25 cellular contexts compared by ENCODE assay signal in the genomic region with DNA sequence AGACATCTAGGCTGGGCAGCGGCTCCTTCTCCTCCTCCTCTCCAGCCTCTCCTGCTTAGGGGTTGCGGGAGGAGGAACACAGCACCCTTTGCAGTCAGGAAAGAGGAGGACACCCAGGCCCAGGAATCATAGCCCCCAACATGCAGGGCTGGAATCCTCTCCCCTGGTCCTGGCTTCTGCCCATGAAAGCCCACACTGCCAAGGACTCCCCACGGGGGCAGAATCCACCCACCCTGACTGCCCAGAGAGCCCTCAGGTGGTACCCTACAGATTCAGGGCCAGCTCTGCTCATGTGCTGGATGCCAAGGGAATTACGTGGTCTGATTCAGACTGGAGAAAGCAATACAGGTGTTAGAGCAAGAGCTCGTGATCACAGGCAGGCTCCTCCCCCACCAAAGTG. TPM values are rescaled to one million over a fixed set of nuclear protein-coding genes. Genes with fewer than 3 reads are reported as not detected.
"Had no signal": no experiment of that assay in that cellular context is flagged by ENCODE, and none has a peak within 500 bp of the region (broad histone marks: within the 10 kb centered on the region; RNA-seq: fewer than 3 reads in every experiment).

No MANE protein-coding gene starts in this region.

- FAIRE-seq: HepG2, RCC 7860 had no signal

- ATAC-seq: HepG2 had no signal

- H3K4me2 ChIP-seq: KMS-11, SK-N-SH had no signal

- H3K9me3 ChIP-seq: SK-N-SH had no signal

- H3K9ac ChIP-seq: KMS-11, SK-N-SH had no signal

- H3K27ac ChIP-seq: KMS-11 had no signal

- DNase-seq: IMR-90, Kasumi-1, MM.1S, NCI-H1092 treated with DMSO at 0.1 percent for 48 hours, NCI-H1436, NCI-H187, NCI-H2029, NCI-H2081 treated with DMSO at 0.1 percent for 48 hours, NCI-H2171, NCI-H226, NCI-H446, NCI-H510A, NCI-H524 treated with DMSO at 0.1 percent for 48 hours, NCI-H69, NCI-H774, RPMI8226, SHP77, SK-N-SH, SW 1271 had no signal

RNA-seq across cellular contexts. Expression of a gene that starts 8.9 kb away (rescaled TPM):
- total RNA-seq: HepG2, HT1080, IMR-90, M059J, SK-MEL-5 had no signal
- polyA plus RNA-seq: HepG2, IMR-90, SK-N-SH had no signal

RNA-seq across cellular contexts. Expression of a gene that starts 10.1 kb away (rescaled TPM):
- total RNA-seq: HepG2, HT1080, IMR-90, M059J, SK-MEL-5 had no signal
- polyA plus RNA-seq: HepG2, IMR-90, SK-N-SH had no signal
